In the genomic region with DNA sequence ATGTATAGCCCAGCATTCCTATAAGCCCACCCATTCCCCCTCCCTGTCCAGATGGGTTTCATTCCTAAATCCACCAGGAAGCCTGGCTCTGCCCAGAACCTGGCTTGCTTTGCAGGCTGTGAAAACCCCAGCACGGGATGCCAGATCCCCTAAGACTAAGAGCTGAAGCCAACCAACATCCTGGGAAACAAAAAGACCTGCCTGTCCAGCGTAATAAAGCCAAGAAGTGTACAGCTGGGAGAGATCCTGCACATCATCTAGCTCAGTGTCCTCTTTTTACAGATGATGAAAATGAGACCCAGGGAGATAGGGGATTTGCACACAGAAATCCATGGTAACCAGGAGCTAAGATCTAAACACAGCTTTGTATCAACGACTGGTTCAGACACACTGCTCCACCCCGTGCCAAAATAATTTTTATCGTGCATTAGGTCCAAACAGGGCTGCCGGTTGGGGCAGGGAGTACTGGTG, we compare ENCODE assay signal across 10 cellular contexts. TPM values are rescaled to one million over a fixed set of nuclear protein-coding genes. Genes with fewer than 3 reads are reported as not detected.
DNase-seq lines count a peak whose midpoint lies in the region; ATAC-seq, FAIRE-seq and TF ChIP-seq lines count a peak whose summit lies in the region.
"Had no signal": no experiment of that assay in that cellular context is flagged by ENCODE, and none has a peak within 500 bp of the region (broad histone marks: within the 10 kb centered on the region; RNA-seq: fewer than 3 reads in every experiment).

No MANE protein-coding gene starts in this region.

- no peak for TF ChIP-seq EP300 in H1 (IDR thresholded peaks at IDR 0.05; ENCODE audit: borderline replicate concordance in 1 of 2, low read depth in 2 of 2, low read length in 2 of 2)

- H3K9ac ChIP-seq in H1 (replicated peaks in 1 of 4; ENCODE audit: extremely low read depth in 1 of 4, low read depth in 3 of 4, low read length in 3 of 4) (peak overlapping the region in 1 of 4 experiments; percentile 67; a peak in 2 of 7 replicates), mucosa of rectum (ENCODE audit: low read depth in 1 of 2, low read length in 2 of 2) (peak overlapping the region; percentile 88 to 99)

- no peak overlapping the region for H3K56ac ChIP-seq in H1 (replicated peaks; ENCODE audit: insufficient read length, low read depth, low read length)

- H3K4me2 ChIP-seq in H1 (ENCODE audit: insufficient read depth in 1 of 2, low read depth in 2 of 2, low read length in 2 of 2) = peak overlapping the region; percentile 76 to 79

- TF ChIP-seq RAD21 in H1 (IDR thresholded peaks at IDR 0.05 in 1 of 2, conservative IDR thresholded peaks at IDR 0.05 in 1 of 2; ENCODE audit: low read depth in 2 of 2, low read length in 2 of 2) = no peak

- H2AK5ac ChIP-seq in H1 (ENCODE audit: low read depth, low read length) = no peak overlapping the region

- H2BK120ac ChIP-seq in H1 (replicated peaks; ENCODE audit: low read depth, low read length) = no peak overlapping the region

- H3K18ac ChIP-seq in H1 (ENCODE audit: extremely low read depth, low read length) = no peak overlapping the region

- H3K23me2 ChIP-seq in H1 (ENCODE audit: low read depth, low read length) = peaks cover 11% of the 10 kb centered on the region; the same call in 1 of the 2 replicates

- intact Hi-C loops in left ventricle myocardium inferior (cut with micrococcal nuclease) = no loop called here
- intact Hi-C loops in Right ventricle myocardium inferior (cut with DNase I) = loop anchor here (2.0 kb wide), 1 partner anchor 888 kb away; no protein-coding TSS in a partner anchor
- intact Hi-C loops in posterior vena cava (cut with DNase I) = loop anchor here (10.0 kb wide), 1 partner anchor 890 kb away; no protein-coding TSS in a partner anchor

- CTCF ChIA-PET in H1 (lab: Charles Lee; ENCODE audit: partially characterized antibody) = interaction anchor here (0.7 to 1.4 kb wide), 4 partner anchors 10 to 61 kb away, joined by 3 to 5 read pairs (median 4); no protein-coding TSS in a partner anchor

- H3K9me3 ChIP-seq in left ventricle myocardium inferior (replicated peaks) = no peaks in the 10 kb centered on the region
- H3K9me3 ChIP-seq in H1 (ENCODE audit: insufficient read depth in 2 of 2, low read depth in 1 of 2, low read length in 1 of 2) = no peaks in the 10 kb centered on the region
- no peaks in the 10 kb centered on the region for H3K9me3 ChIP-seq in mucosa of rectum (ENCODE audit: control insufficient read depth in 2 of 2, low read length in 2 of 2)

- no peak overlapping the region for H4K91ac ChIP-seq in H1 (replicated peaks; ENCODE audit: insufficient read length, low read length)

- POLR2A ChIA-PET in H1 (lab: Charles Lee; ENCODE audit: partially characterized antibody) = interaction anchor here (0.6 to 1.8 kb wide), 5 partner anchors 8 to 963 kb away, joined by 4 to 10 read pairs (median 5); no protein-coding TSS in a partner anchor

- no peak overlapping the region for H3K14ac ChIP-seq in H1 (ENCODE audit: insufficient read length)

- no peak overlapping the region for H2BK15ac ChIP-seq in H1 (ENCODE audit: low read length)

- ATAC-seq in Right ventricle myocardium inferior = no peak

- no peak overlapping the region for H3K23ac ChIP-seq in H1 (ENCODE audit: insufficient read length)

- H2BK5ac ChIP-seq in H1 (ENCODE audit: low read depth, low read length) = no peak overlapping the region

- WGBS in H1 (ENCODE audit: extremely low coverage in 1 of 2, insufficient coverage in 1 of 2, insufficient read length in 1 of 2, insufficient replicate concordance in 2 of 2, low coverage in 1 of 2, low lambda C conversion rate in 2 of 2, missing lambda C conversion rate in 1 of 2), 2 experiments = 80% methylated on average over 6 of the region's 6 CpGs; no CpG with 5 or more reads in 1 of the 2 experiments

- DNase-seq in left ventricle myocardium inferior (no peak), Right ventricle myocardium inferior (ENCODE audit: missing footprints) (no peak), H1 (ENCODE audit: low read depth in 1 of 2, low spot score in 2 of 2) (no peak), posterior vena cava (ENCODE audit: low spot score) (no peak), occipital lobe (lab: John Stamatoyannopoulos, UW) (no peak), NCI-H1694 (lab: John Stamatoyannopoulos, UW) (no peak)
- DNase-seq in stimulated activated CD4-positive, alpha-beta T cell treated with anti-CD3 and anti-CD28 coated beads, Interleukin-4, amount 100 ng/mL, for 4 hours = no peak
- DNase-seq: CD8-positive, alpha-beta memory T cell; KG1 had no signal

- no peak for TF ChIP-seq CTCF in left ventricle myocardium inferior (IDR thresholded peaks at IDR 0.05; ENCODE audit: borderline replicate concordance)
- TF ChIP-seq CTCF in H1 (IDR thresholded peaks at IDR 0.05; ENCODE audit: control extremely low read depth in 1 of 3, insufficient read depth in 1 of 3, low read depth in 1 of 3, low read length in 3 of 3) = no peak

- H4K5ac ChIP-seq in H1 (ENCODE audit: insufficient read length, low read depth, low read length) = no peak overlapping the region

- no peak overlapping the region for H4K8ac ChIP-seq in H1 (ENCODE audit: extremely low read depth, insufficient read depth, low read length)

- H2AFZ ChIP-seq in H1 (ENCODE audit: low read length) = no peak overlapping the region

- TF ChIP-seq POLR2A in H1 (IDR thresholded peaks at IDR 0.05; ENCODE audit: control extremely low read depth in 1 of 2, low read depth in 2 of 2, low read length in 2 of 2) = no peak

- H3K36me3 ChIP-seq in left ventricle myocardium inferior = no peaks in the 10 kb centered on the region
- H3K36me3 ChIP-seq in H1 (ENCODE audit: control insufficient read depth in 2 of 4, insufficient read depth in 4 of 4, low read length in 3 of 4) = no peaks in the 10 kb centered on the region; a peak in 3 of 8 replicates
- peaks cover 0 to 11% of the 10 kb centered on the region in 2 donors for H3K36me3 ChIP-seq in mucosa of rectum (ENCODE audit: control insufficient read depth in 2 of 2, insufficient read depth in 2 of 2, low read length in 2 of 2)

- no peak for FAIRE-seq in H1 (lab: Jason Lieb, UNC)

- H3K4me1 ChIP-seq in left ventricle myocardium inferior (peaks cover 73% of the 10 kb centered on the region), H1 (replicated peaks in 1 of 4; ENCODE audit: control insufficient read depth in 3 of 4, insufficient read depth in 4 of 4, low read length in 3 of 4) (peaks cover 4 to 12% (median 9%) of the 10 kb centered on the region in 4 experiments; a peak in 5 of 7 replicates), mucosa of rectum (ENCODE audit: control insufficient read depth in 2 of 2, insufficient read depth in 2 of 2, low read length in 2 of 2) (peaks cover 14 to 48% of the 10 kb centered on the region in 2 donors)

- no peak overlapping the region for H3K4ac ChIP-seq in H1 (replicated peaks; ENCODE audit: insufficient read length, low read depth, low read length)

- H3K4me3 ChIP-seq in left ventricle myocardium inferior = peak overlapping the region; percentile 84
- peak overlapping the region; percentile 69 to 98 (median 82); a peak in 7 of 8 replicates for H3K4me3 ChIP-seq in H1 (ENCODE audit: extremely low read depth in 1 of 4, insufficient read depth in 2 of 4, low read depth in 3 of 4, low read length in 4 of 4)
- peak overlapping the region; percentile 95 to 97 for H3K4me3 ChIP-seq in mucosa of rectum (ENCODE audit: low read length in 2 of 2)

- H3K79me1 ChIP-seq in H1 (ENCODE audit: low read depth, low read length) = no peaks in the 10 kb centered on the region

- H2BK12ac ChIP-seq in H1 (ENCODE audit: low read depth, low read length) = no peak overlapping the region

- H3K27ac ChIP-seq in left ventricle myocardium inferior (replicated peaks) (peak overlapping the region; percentile 97), H1 (ENCODE audit: low read depth, low read length) (no peak overlapping the region), mucosa of rectum (ENCODE audit: low read depth in 2 of 2, low read length in 2 of 2) (peak overlapping the region; percentile 96)

- no peak overlapping the region for H2BK20ac ChIP-seq in H1 (ENCODE audit: low read length)

- H3K27me3 ChIP-seq in left ventricle myocardium inferior (ENCODE audit: low read depth) (no peaks in the 10 kb centered on the region), H1 (replicated peaks in 1 of 4; ENCODE audit: control insufficient read depth in 3 of 4, extremely low read depth in 1 of 4, insufficient read depth in 3 of 4, low read length in 3 of 4) (peaks cover 0 to 2% (median 0%) of the 10 kb centered on the region in 4 experiments; a peak in 1 of 7 replicates), mucosa of rectum (ENCODE audit: control insufficient read depth in 2 of 2, insufficient read depth in 2 of 2, low read length in 2 of 2) (no peaks in the 10 kb centered on the region)

- H4K20me1 ChIP-seq in H1 (replicated peaks in 1 of 2; ENCODE audit: control insufficient read depth in 1 of 2, insufficient read depth in 2 of 2, low read length in 2 of 2) = peaks cover 26 to 29% of the 10 kb centered on the region in 2 experiments

- H3K79me2 ChIP-seq in H1 (ENCODE audit: control insufficient read depth in 1 of 2, insufficient read depth in 2 of 2, low read length in 2 of 2) = peaks cover 24 to 80% of the 10 kb centered on the region in 2 experiments

TF ChIP-seq in H1, 55 proteins besides CTCF, POLR2A, EP300 and RAD21 (continues in another document):
- TF ChIP-seq, protein P1, sequence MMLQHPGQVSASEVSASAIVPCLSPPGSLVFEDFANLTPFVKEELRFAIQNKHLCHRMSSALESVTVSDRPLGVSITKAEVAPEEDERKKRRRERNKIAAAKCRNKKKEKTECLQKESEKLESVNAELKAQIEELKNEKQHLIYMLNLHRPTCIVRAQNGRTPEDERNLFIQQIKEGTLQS (IDR thresholded peaks at IDR 0.05; ENCODE audit: insufficient read depth, low read depth, low read length) = no peak
- TF ChIP-seq EGR1 (IDR thresholded peaks at IDR 0.05; ENCODE audit: borderline replicate concordance, low read depth, low read length) (no peak), SP1 (IDR thresholded peaks at IDR 0.05; ENCODE audit: low read depth, low read length) (no peak), JUN (IDR thresholded peaks at IDR 0.05; ENCODE audit: low read depth, low read length) (no peak), TEAD4 (IDR thresholded peaks at IDR 0.05; ENCODE audit: low read depth, low read length) (no peak), BACH1 (IDR thresholded peaks at IDR 0.05; ENCODE audit: low read length) (no peak)

RNA-seq across cellular contexts. Expression of gene RND3, which starts 3.0 kb away (rescaled TPM):
- total RNA-seq in left ventricle myocardium inferior (26.9 TPM), Right ventricle myocardium inferior (22.1 TPM), posterior vena cava (100 to 1,000 TPM in 1 of 2 donors, 10 to 100 TPM in 1; 67.5 to 100 TPM), occipital lobe (164 TPM)
- total RNA-seq in H1 (2021; fragmentation: NEBNext Ultra II Directional; extraction: Animal tissue kit (Norgen Biotek cat#: 25700)) = 25.6 and 26.7 TPM in 2 replicates
- 7.4 and 12.2 TPM in 2 replicates for polyA plus RNA-seq in H1 (2011; rRNA removed)
- polyA plus RNA-seq in H1 (2011; cell fraction: cytosol; rRNA removed) = 12.8 TPM
- 14.3 TPM for polyA plus RNA-seq in H1 (2011; cell fraction: nucleus; rRNA removed)
- polyA plus RNA-seq in H1 (2012, experiment 1 of 2) = 30.8 to 52.5 TPM (median 35.1 TPM) in 4 replicates
- polyA plus RNA-seq in H1 (2012, experiment 2 of 2) = 2.5 TPM
- polyA plus RNA-seq in H1 (2013, experiment 1 of 2) = 54.4 TPM
- polyA plus RNA-seq in H1 (2013, experiment 2 of 2) = 54.7 TPM
- polyA minus RNA-seq in H1 (2011; rRNA and poly(A)+ RNA removed) = 53.0 and 84.6 TPM in 2 replicates
- 18.1 TPM for polyA minus RNA-seq in H1 (2011; cell fraction: cytosol; rRNA and poly(A)+ RNA removed)
- 36.6 TPM for polyA minus RNA-seq in H1 (2011; cell fraction: nucleus; rRNA and poly(A)+ RNA removed)
- total RNA-seq: CD8-positive, alpha-beta memory T cell had no signal
- polyA plus RNA-seq: CD8-positive, alpha-beta memory T cell had no signal
